ENCODE assay signal across 1 cellular context in the genomic region with DNA sequence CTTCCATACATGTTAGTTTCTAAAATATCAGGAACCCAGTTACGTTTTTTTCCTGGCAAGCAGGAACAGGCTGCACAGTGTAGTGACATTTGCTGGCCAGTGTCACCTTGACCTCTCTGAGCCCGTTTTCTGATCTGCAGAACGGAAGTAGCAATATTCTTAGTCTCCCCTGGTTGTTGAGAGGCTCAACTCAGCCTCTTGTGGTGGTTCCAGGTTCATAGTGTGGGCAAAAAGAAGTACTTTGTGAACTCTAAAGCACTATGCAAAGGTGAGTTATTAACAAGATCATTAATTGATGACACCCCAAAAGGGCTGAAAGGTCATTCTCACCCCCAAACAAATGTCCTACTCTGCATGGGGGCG.
TF ChIP-seq lines count a peak whose summit lies in the region.

No MANE protein-coding gene starts in this region.

TF ChIP-seq in H1, 55 proteins besides CTCF, POLR2A, EP300 and RAD21:
- no peak for TF ChIP-seq GTF2F1 (IDR thresholded peaks at IDR 0.05; ENCODE audit: borderline replicate concordance, low read depth, low read length)
- TF ChIP-seq TAF1 (IDR thresholded peaks at IDR 0.05; ENCODE audit: low read depth, low read length) = no peak
- TF ChIP-seq SUZ12 (IDR thresholded peaks at IDR 0.05; ENCODE audit: low read length) = no peak
- no peak for TF ChIP-seq CHD2 (IDR thresholded peaks at IDR 0.05; ENCODE audit: low read length)
- TF ChIP-seq, protein P1, sequence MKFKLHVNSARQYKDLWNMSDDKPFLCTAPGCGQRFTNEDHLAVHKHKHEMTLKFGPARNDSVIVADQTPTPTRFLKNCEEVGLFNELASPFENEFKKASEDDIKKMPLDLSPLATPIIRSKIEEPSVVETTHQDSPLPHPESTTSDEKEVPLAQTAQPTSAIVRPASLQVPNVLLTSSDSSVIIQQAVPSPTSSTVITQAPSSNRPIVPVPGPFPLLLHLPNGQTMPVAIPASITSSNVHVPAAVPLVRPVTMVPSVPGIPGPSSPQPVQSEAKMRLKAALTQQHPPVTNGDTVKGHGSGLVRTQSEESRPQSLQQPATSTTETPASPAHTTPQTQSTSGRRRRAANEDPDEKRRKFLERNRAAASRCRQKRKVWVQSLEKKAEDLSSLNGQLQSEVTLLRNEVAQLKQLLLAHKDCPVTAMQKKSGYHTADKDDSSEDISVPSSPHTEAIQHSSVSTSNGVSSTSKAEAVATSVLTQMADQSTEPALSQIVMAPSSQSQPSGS (IDR thresholded peaks at IDR 0.05; ENCODE audit: low read length) = no peak
- no peak for TF ChIP-seq NRF1 (IDR thresholded peaks at IDR 0.05; ENCODE audit: low read depth, low read length)
- no peak for TF ChIP-seq EZH2 (IDR thresholded peaks at IDR 0.05; ENCODE audit: low read depth, low read length, severe bottlenecking)
- TF ChIP-seq BACH1 (IDR thresholded peaks at IDR 0.05; ENCODE audit: low read length) = no peak
- no peak for TF ChIP-seq MAX (IDR thresholded peaks at IDR 0.05)
- no peak for TF ChIP-seq CBX5 (IDR thresholded peaks at IDR 0.05; ENCODE audit: low read depth, low read length)
- no peak for TF ChIP-seq HDAC2 (IDR thresholded peaks at IDR 0.05; ENCODE audit: borderline replicate concordance in 1 of 2, low read depth in 2 of 2, low read length in 2 of 2)
- TF ChIP-seq RNF2 (IDR thresholded peaks at IDR 0.05; ENCODE audit: borderline replicate concordance, low read depth, low read length, missing control alignments, poor library complexity, severe bottlenecking) = no peak
- TF ChIP-seq SIX5 (IDR thresholded peaks at IDR 0.05; ENCODE audit: low read depth, low read length) = no peak
- TF ChIP-seq, protein P2, sequence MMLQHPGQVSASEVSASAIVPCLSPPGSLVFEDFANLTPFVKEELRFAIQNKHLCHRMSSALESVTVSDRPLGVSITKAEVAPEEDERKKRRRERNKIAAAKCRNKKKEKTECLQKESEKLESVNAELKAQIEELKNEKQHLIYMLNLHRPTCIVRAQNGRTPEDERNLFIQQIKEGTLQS (IDR thresholded peaks at IDR 0.05; ENCODE audit: insufficient read depth, low read depth, low read length) = no peak
- no peak for TF ChIP-seq RFX5 (IDR thresholded peaks at IDR 0.05; ENCODE audit: borderline replicate concordance, low read depth, low read length)
- TF ChIP-seq SIRT6 (IDR thresholded peaks at IDR 0.05; ENCODE audit: low read length) = no peak
- TF ChIP-seq KDM4A (IDR thresholded peaks at IDR 0.05; ENCODE audit: low read depth, low read length, severe bottlenecking) = no peak
